In the genomic region with DNA sequence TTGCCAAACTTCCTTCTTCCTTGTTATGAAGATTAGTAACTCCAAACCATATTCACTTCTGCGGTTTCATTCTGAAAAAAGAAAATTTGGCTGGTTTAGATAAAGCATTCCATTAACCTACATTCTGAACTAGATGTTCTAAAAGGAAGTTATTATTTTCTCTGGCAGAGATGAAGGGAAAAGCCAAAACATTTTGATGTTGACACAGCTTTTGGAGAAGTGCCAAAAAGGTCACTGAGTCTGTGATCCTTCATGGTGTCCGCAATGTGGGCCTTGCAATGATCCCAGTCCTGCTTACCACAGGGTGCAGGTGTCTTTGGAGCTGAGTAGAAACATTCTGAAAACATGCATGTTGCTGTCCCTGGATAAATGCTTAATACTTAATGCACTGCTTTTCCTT, we compare ENCODE assay signal across 9 cellular contexts. TPM values are rescaled to one million over a fixed set of nuclear protein-coding genes. Genes with fewer than 3 reads are reported as not detected.
DNase-seq lines count a peak whose midpoint lies in the region; TF ChIP-seq lines count a peak whose summit lies in the region.
"Had no signal": no experiment of that assay in that cellular context is flagged by ENCODE, and none has a peak within 500 bp of the region (broad histone marks: within the 10 kb centered on the region; RNA-seq: fewer than 3 reads in every experiment).

No MANE protein-coding gene starts in this region.

- no peak for TF ChIP-seq CTCF in transverse colon (IDR thresholded peaks at IDR 0.05)

- no peak overlapping the region for H3K27ac ChIP-seq in transverse colon

- H3K9me3 Mint-ChIP-seq in activated T-cell treated with anti-CD3 and anti-CD28 coated beads, Interleukin-2, amount 50 U/mL, for 24 hours = no peaks in the 10 kb centered on the region

- H3K36me3 ChIP-seq in transverse colon = no peaks in the 10 kb centered on the region

- TF ChIP-seq POLR2A in transverse colon (IDR thresholded peaks at IDR 0.05) = no peak

- no peak overlapping the region for H3K4me3 Mint-ChIP-seq in activated T-cell treated with anti-CD3 and anti-CD28 coated beads, Interleukin-2, amount 50 U/mL, for 24 hours

- H3K4me1 ChIP-seq in transverse colon = peaks cover 0 to 34% (median 0%) of the 10 kb centered on the region in 4 donors

- WGBS in transverse colon (ENCODE audit: low coverage in 1 of 2), 2 donors = 11 to 19% methylated on average over 1 to 2 of the region's 2 CpGs

- no peaks in the 10 kb centered on the region for H3K27me3 Mint-ChIP-seq in activated T-cell treated with anti-CD3 and anti-CD28 coated beads, Interleukin-2, amount 50 U/mL, for 24 hours

- H3K27ac Mint-ChIP-seq in activated T-cell treated with anti-CD3 and anti-CD28 coated beads, Interleukin-2, amount 50 U/mL, for 24 hours = no peak overlapping the region

- intact Hi-C loops in transverse colon (cut with DNase I; ENCODE audit: low total_unique reads) = no loop called here

- DNase-seq in EL (peak; percentile 72), fibroblast of gingiva (ENCODE audit: low read depth) (peak; percentile 94), pons (ENCODE audit: low spot score) (peak; percentile 30), transverse colon (no peak)
- DNase-seq in activated T-cell treated with anti-CD3 and anti-CD28 coated beads, Interleukin-2, amount 50 U/mL, for 24 hours = no peak
- DNase-seq in activated T-cell treated with anti-CD3 and anti-CD28 coated beads, Interleukin-2, amount 50 U/mL, for 1 hour = no peak
- no peak for DNase-seq in stimulated activated CD4-positive, alpha-beta T cell treated with anti-CD3 and anti-CD28 coated beads, Interleukin-2, amount 100 ng/mL, for 48 hours

- in situ Hi-C loops in transverse colon (cut with MboI; ENCODE audit: low pct_ligation_motif_present in 1 of 4, low pct_unique_long_range_greater_than_20kb in 1 of 4, low sequenced_read_pairs in 3 of 4) = no loop called here

- H3K36me3 Mint-ChIP-seq in activated T-cell treated with anti-CD3 and anti-CD28 coated beads, Interleukin-2, amount 50 U/mL, for 24 hours (ENCODE audit: low read depth) = no peaks in the 10 kb centered on the region

- TF ChIP-seq EP300 in transverse colon (IDR thresholded peaks at IDR 0.05; ENCODE audit: low read depth) = no peak

- no peaks in the 10 kb centered on the region for H3K27me3 ChIP-seq in transverse colon

- no peaks in the 10 kb centered on the region for H3K9me3 ChIP-seq in transverse colon

- no peaks in the 10 kb centered on the region for H3K4me1 Mint-ChIP-seq in activated T-cell treated with anti-CD3 and anti-CD28 coated beads, Interleukin-2, amount 50 U/mL, for 24 hours (ENCODE audit: low read depth)

- H3K4me3 ChIP-seq in transverse colon = no peak overlapping the region
- H3K4me3 ChIP-seq: GM12878 had no signal

TF ChIP-seq in PFSK-1, 5 proteins besides CTCF, POLR2A, EP300 and RAD21:
- peak; percentile 25; the same call in 1 of the 2 replicates for TF ChIP-seq POLR2AphosphoS5 (IDR thresholded peaks at IDR 0.05; ENCODE audit: low read depth, low read length)
- TF ChIP-seq, protein P1, sequence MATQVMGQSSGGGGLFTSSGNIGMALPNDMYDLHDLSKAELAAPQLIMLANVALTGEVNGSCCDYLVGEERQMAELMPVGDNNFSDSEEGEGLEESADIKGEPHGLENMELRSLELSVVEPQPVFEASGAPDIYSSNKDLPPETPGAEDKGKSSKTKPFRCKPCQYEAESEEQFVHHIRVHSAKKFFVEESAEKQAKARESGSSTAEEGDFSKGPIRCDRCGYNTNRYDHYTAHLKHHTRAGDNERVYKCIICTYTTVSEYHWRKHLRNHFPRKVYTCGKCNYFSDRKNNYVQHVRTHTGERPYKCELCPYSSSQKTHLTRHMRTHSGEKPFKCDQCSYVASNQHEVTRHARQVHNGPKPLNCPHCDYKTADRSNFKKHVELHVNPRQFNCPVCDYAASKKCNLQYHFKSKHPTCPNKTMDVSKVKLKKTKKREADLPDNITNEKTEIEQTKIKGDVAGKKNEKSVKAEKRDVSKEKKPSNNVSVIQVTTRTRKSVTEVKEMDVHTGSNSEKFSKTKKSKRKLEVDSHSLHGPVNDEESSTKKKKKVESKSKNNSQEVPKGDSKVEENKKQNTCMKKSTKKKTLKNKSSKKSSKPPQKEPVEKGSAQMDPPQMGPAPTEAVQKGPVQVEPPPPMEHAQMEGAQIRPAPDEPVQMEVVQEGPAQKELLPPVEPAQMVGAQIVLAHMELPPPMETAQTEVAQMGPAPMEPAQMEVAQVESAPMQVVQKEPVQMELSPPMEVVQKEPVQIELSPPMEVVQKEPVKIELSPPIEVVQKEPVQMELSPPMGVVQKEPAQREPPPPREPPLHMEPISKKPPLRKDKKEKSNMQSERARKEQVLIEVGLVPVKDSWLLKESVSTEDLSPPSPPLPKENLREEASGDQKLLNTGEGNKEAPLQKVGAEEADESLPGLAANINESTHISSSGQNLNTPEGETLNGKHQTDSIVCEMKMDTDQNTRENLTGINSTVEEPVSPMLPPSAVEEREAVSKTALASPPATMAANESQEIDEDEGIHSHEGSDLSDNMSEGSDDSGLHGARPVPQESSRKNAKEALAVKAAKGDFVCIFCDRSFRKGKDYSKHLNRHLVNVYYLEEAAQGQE (IDR thresholded peaks at IDR 0.05; ENCODE audit: insufficient read depth in 1 of 2, low read depth in 2 of 2, low read length in 2 of 2) = no peak

RNA-seq across cellular contexts. Expression of gene CXCL8, which starts 36.0 kb away (rescaled TPM):
- polyA plus RNA-seq in PFSK-1 (2012; ENCODE audit: insufficient read length, low read depth) = 0.33 TPM
- total RNA-seq in transverse colon = 1 to 10 TPM in 1 of 4 donors, under 1 TPM in 1, not detected in 2; 0.55 to 1.1 TPM

Comparison
In these comparisons a context has a peak if more than half of its experiments do, and no peak if none do; other contexts are left out.
1. DNase-seq: peak in EL (single experiment), fibroblast of gingiva (single experiment) and pons (single experiment); none in activated T-cell treated with anti-CD3 and anti-CD28 coated beads, Interleukin-2, amount 50 U/mL, for 24 hours (single experiment), activated T-cell treated with anti-CD3 and anti-CD28 coated beads, Interleukin-2, amount 50 U/mL, for 1 hour (single experiment), transverse colon (single experiment) and stimulated activated CD4-positive, alpha-beta T cell treated with anti-CD3 and anti-CD28 coated beads, Interleukin-2, amount 100 ng/mL, for 48 hours (0 of 2).